8 cellular contexts compared by ENCODE assay signal in the genomic region with DNA sequence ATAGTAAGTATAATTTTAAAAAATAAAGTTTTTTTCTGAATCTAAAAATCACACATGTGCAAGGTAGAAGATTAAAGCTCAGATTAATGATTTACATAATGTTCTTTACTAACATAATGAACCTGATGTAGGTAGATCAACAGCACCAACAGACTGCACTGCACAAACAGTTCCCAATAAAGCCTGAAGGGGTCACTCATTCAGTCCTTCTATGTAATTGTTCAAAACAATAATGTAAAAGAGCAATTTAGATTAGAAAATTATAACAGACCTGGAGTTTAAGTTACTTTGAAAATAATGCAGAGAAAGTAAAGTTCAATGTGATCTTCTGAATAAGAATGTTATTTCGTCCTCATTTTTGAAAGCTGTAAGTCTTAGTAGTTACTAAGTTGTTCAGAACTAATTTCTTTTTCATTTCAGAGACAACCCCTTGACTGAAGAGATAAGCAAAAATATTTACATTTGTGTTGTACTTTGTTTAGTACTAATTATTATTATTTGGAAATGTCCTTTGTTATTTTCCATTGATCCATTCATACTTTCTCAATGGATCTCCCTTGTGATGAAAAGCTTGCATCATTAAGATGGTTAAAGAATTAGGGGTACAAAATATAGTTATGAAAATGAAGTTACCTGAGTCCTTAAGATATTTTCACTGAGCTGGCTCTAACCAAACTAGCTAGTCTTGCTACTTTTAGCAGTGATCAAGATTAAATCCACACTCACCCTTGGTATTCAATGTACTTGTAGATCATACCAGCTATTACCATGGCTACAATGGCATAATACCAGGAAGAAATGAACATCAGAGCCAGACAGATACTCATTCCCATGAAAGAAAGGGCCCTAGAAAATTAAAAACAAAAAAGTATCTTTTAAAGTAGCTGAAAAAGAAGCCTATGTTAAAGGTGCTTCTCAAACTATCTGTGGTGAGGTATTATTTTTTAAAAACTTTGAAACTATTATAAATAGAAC. TPM values are rescaled to one million over a fixed set of nuclear protein-coding genes. Genes with fewer than 3 reads are reported as not detected.
DNase-seq lines count a peak whose midpoint lies in the region; ATAC-seq and TF ChIP-seq lines count a peak whose summit lies in the region.

No MANE protein-coding gene starts in this region.

- H3K36me3 ChIP-seq in vagina: peaks cover 0 to 44% of the 10 kb centered on the region in 2 donors

- no peak overlapping the region for H3K27ac ChIP-seq in vagina

- H3K9me3 ChIP-seq in vagina: no peaks in the 10 kb centered on the region

- no peaks in the 10 kb centered on the region for H3K27me3 ChIP-seq in vagina

- intact Hi-C loops in activated B cell treated with CpG ODN at 0.5 μM for 24 hours (cut with micrococcal nuclease): loop anchor here (1.0 kb wide), 3 partner anchors 102 to 347 kb away; a partner anchor contains a TSS
- intact Hi-C loops in vagina (cut with DNase I): loop anchor here (10.0 kb wide), 1 partner anchor 123 kb away; a partner anchor contains a TSS
- intact Hi-C loops in sciatic nerve (cut with DNase I): no loop called here

- no peak for TF ChIP-seq POLR2A in vagina (IDR thresholded peaks at IDR 0.05)

- H3K4me1 Mint-ChIP-seq in IgD-negative memory B cell (peaks cover 0 to 4% (median 0%) of the 10 kb centered on the region in 3 donors), activated B cell treated with CpG ODN at 0.5 μM for 24 hours (peaks cover 4% of the 10 kb centered on the region), osteocyte (ENCODE audit: unreplicated experiment) (peaks cover 17% of the 10 kb centered on the region)

- ATAC-seq in activated B cell treated with CpG ODN at 0.5 μM for 24 hours (ENCODE audit: low read depth): peak; percentile 94
- no peak for ATAC-seq in sciatic nerve

- H3K27ac Mint-ChIP-seq in IgD-negative memory B cell (peak overlapping the region in 2 of 3 donors; percentile 5 to 31), activated B cell treated with CpG ODN at 0.5 μM for 24 hours (no peak overlapping the region), osteocyte (ENCODE audit: unreplicated experiment) (peak overlapping the region; percentile 1)

- no peaks in the 10 kb centered on the region for H3K27me3 Mint-ChIP-seq in IgD-negative memory B cell
- no peaks in the 10 kb centered on the region for H3K27me3 Mint-ChIP-seq in activated B cell treated with CpG ODN at 0.5 μM for 24 hours
- no peaks in the 10 kb centered on the region for H3K27me3 Mint-ChIP-seq in osteocyte (ENCODE audit: unreplicated experiment)

- no peaks in the 10 kb centered on the region for H3K9me3 Mint-ChIP-seq in IgD-negative memory B cell
- no peaks in the 10 kb centered on the region for H3K9me3 Mint-ChIP-seq in activated B cell treated with CpG ODN at 0.5 μM for 24 hours
- H3K9me3 Mint-ChIP-seq in osteocyte (ENCODE audit: unreplicated experiment): no peaks in the 10 kb centered on the region

- CTCF ChIA-PET in GM10248 (lab: Yijun Ruan, JAX) (interaction anchor here (0.7 to 3.3 kb wide), 25 partner anchors 8 to 346 kb away, joined by 3 to 28 read pairs (median 4); a partner anchor contains a TSS), activated B cell treated with CpG ODN at 0.5 μM for 24 hours (lab: Charles Lee) (interaction anchor here (0.6 to 5.1 kb wide), 20 partner anchors 13 to 380 kb away, joined by 3 to 78 read pairs (median 3); a partner anchor contains a TSS)

- DNase-seq in AG08396 (ENCODE audit: low spot score) (peak; percentile 41), GM10248 (ENCODE audit: extremely low spot score) (peak; percentile 62), activated B cell treated with CpG ODN at 0.5 μM for 24 hours (no peak), fibroblast of mammary gland (ENCODE audit: low read depth) (peak; percentile 64), osteocyte (ENCODE audit: extremely low spot score, unreplicated experiment) (no peak), vagina (ENCODE audit: extremely low spot score in 2 of 2) (no peak), sciatic nerve (ENCODE audit: low spot score) (no peak)

- POLR2A ChIA-PET in GM10248 (lab: Yijun Ruan, JAX) (no interaction called here), activated B cell treated with CpG ODN at 0.5 μM for 24 hours (lab: Charles Lee) (interaction anchor here (0.6 to 2.7 kb wide), 3 partner anchors 76 to 126 kb away, joined by 3 to 11 read pairs (median 4); a partner anchor contains a TSS)

- H3K4me3 Mint-ChIP-seq in IgD-negative memory B cell (no peak overlapping the region), activated B cell treated with CpG ODN at 0.5 μM for 24 hours (no peak overlapping the region), osteocyte (ENCODE audit: unreplicated experiment) (no peak overlapping the region)

- H3K36me3 Mint-ChIP-seq in IgD-negative memory B cell: peaks cover 4% of the 10 kb centered on the region
- peaks cover 79% of the 10 kb centered on the region for H3K36me3 Mint-ChIP-seq in activated B cell treated with CpG ODN at 0.5 μM for 24 hours (ENCODE audit: low read depth)
- peaks cover 50% of the 10 kb centered on the region for H3K36me3 Mint-ChIP-seq in osteocyte (ENCODE audit: unreplicated experiment)

- no peaks in the 10 kb centered on the region for H3K4me1 ChIP-seq in vagina

- TF ChIP-seq CTCF in GM10248 (IDR thresholded peaks at IDR 0.05; ENCODE audit: control extremely low read depth, extremely low read depth, low read depth, missing control alignments) (peak; percentile 53), activated B cell treated with CpG ODN at 0.5 μM for 24 hours (IDR thresholded peaks at IDR 0.05) (peak; percentile 53), fibroblast of mammary gland (conservative IDR thresholded peaks at IDR 0.05; ENCODE audit: control insufficient read depth, insufficient read depth, low read depth, low read length) (peak; percentile 76), osteocyte (IDR thresholded peaks at IDR 0.05) (peak; percentile 80), vagina (IDR thresholded peaks at IDR 0.05) (peak in 1 of 3 experiments; percentile 52)

- H3K4me3 ChIP-seq in fibroblast of mammary gland (ENCODE audit: control insufficient read depth, low read depth, low read length) (no peak overlapping the region), vagina (no peak overlapping the region)

RNA-seq across cellular contexts. Expression of a gene that starts 16.8 kb away (rescaled TPM):
- 156 TPM for polyA plus RNA-seq in IgD-negative memory B cell
- total RNA-seq in activated B cell treated with CpG ODN at 0.5 μM for 24 hours: 63.5 and 71.9 TPM in 2 replicates
- 108 and 112 TPM in 2 replicates for total RNA-seq in osteocyte
- 86.2 TPM for total RNA-seq in vagina
- 73.9 TPM for total RNA-seq in sciatic nerve

RNA-seq across cellular contexts. Expression of a gene that starts 31.8 kb away (rescaled TPM):
- 51.6 TPM for polyA plus RNA-seq in IgD-negative memory B cell
- total RNA-seq in activated B cell treated with CpG ODN at 0.5 μM for 24 hours (46.2 and 53.3 TPM in 2 replicates), osteocyte (39.1 and 42.7 TPM in 2 replicates), vagina (50.3 TPM), sciatic nerve (80.7 TPM)

Comparison
In these comparisons a context has a peak if more than half of its experiments do, and no peak if none do; other contexts are left out.
1. DNase-seq: peak in AG08396 (single experiment), GM10248 (single experiment) and fibroblast of mammary gland (single experiment); none in activated B cell treated with CpG ODN at 0.5 μM for 24 hours (single experiment), osteocyte (single experiment), vagina (0 of 2) and sciatic nerve (single experiment).